Comparison of ENCODE assay signal across 22 cellular contexts in genomic region chr11:125188021-125188420, GRCh38. TPM values are rescaled to one million over a fixed set of nuclear protein-coding genes. Genes with fewer than 3 reads are reported as not detected.
A peak's percentile ranks its signal among the peaks of the same experiment; 100 is the strongest.
DNase-seq lines count a peak whose midpoint lies in the region; ATAC-seq, FAIRE-seq and TF ChIP-seq lines count a peak whose summit lies in the region.
"Had no signal": no experiment of that assay in that cellular context is flagged by ENCODE, and none has a peak within 500 bp of the region (broad histone marks: within the 10 kb centered on the region; RNA-seq: fewer than 3 reads in every experiment).

No MANE protein-coding gene starts in this region.

- H3K9ac ChIP-seq in endothelial cell of umbilical vein (replicated peaks; ENCODE audit: extremely low read depth, insufficient read depth, low read length), result no peak overlapping the region

- in situ Hi-C loops in GM13977 (cut with MboI; ENCODE audit: low pct_unique_long_range_greater_than_20kb, low sequenced_read_pairs, unreplicated experiment), result no loop called here

- intact Hi-C loops in endothelial cell of umbilical vein (cut with micrococcal nuclease), result no loop called here
- intact Hi-C loops in uterus (cut with DNase I; ENCODE audit: low total_unique reads), result no loop called here
- intact Hi-C loops in mucosa of descending colon (cut with DNase I, micrococcal nuclease), result no loop called here

- no peak overlapping the region for H2AFZ ChIP-seq in endothelial cell of umbilical vein (ENCODE audit: low read depth, low read length)
- H2AFZ ChIP-seq: PC-9 had no signal

- no TSS peak for BruUV-seq in endothelial cell of umbilical vein (replicated peaks; lab: Mats Ljungman, UMichigan)

- TF ChIP-seq CTCF in endothelial cell of umbilical vein (IDR thresholded peaks at IDR 0.05; ENCODE audit: extremely low read depth in 1 of 2, insufficient read depth in 1 of 2, low read depth in 1 of 2, low read length in 2 of 2), result no peak
- TF ChIP-seq CTCF in uterus (IDR thresholded peaks at IDR 0.05), result no peak
- TF ChIP-seq CTCF in mucosa of descending colon (IDR thresholded peaks at IDR 0.05), result no peak
- no peak for TF ChIP-seq CTCF in GM13977 (IDR thresholded peaks at IDR 0.05; ENCODE audit: extremely low read depth, insufficient read depth, missing control alignments)

- no peaks in the 10 kb centered on the region for H3K79me2 ChIP-seq in endothelial cell of umbilical vein (ENCODE audit: control insufficient read depth, insufficient read depth, low read length)

- CTCF ChIA-PET in endothelial cell of umbilical vein (lab: Charles Lee), result interaction anchor here (1.4 to 1.9 kb wide), 2 partner anchors 22 to 158 kb away, joined by 4 read pairs; no protein-coding TSS in a partner anchor

- TF ChIP-seq POLR2A in endothelial cell of umbilical vein (IDR thresholded peaks at IDR 0.05; ENCODE audit: low read depth, low read length) (no peak), uterus (IDR thresholded peaks at IDR 0.05) (no peak)

- peaks cover 8% of the 10 kb centered on the region for H3K4me1 ChIP-seq in endothelial cell of umbilical vein (ENCODE audit: control insufficient read depth, extremely low read depth, insufficient read depth, low read length)
- no peaks in the 10 kb centered on the region for H3K4me1 ChIP-seq in uterus
- no peaks in the 10 kb centered on the region for H3K4me1 ChIP-seq in mucosa of descending colon (ENCODE audit: low read depth)
- H3K4me1 ChIP-seq: Caco-2 had no signal

- H3K4me2 ChIP-seq in endothelial cell of umbilical vein (ENCODE audit: insufficient read depth, low read length), result no peak overlapping the region
- H3K4me2 ChIP-seq: PC-9 had no signal

- H4K20me1 ChIP-seq in endothelial cell of umbilical vein (replicated peaks; ENCODE audit: control insufficient read depth, extremely low read depth, insufficient read depth, low read length), result no peaks in the 10 kb centered on the region

- no peaks in the 10 kb centered on the region for H3K36me3 ChIP-seq in endothelial cell of umbilical vein (ENCODE audit: control insufficient read depth in 2 of 2, extremely low read depth in 1 of 2, insufficient read depth in 2 of 2, low read length in 2 of 2)
- no peaks in the 10 kb centered on the region for H3K36me3 ChIP-seq in uterus
- no peaks in the 10 kb centered on the region for H3K36me3 ChIP-seq in mucosa of descending colon (ENCODE audit: low read depth)

- POLR2A ChIA-PET in endothelial cell of umbilical vein (lab: Charles Lee), result no interaction called here

- no peak for FAIRE-seq in endothelial cell of umbilical vein (lab: Jason Lieb, UNC)
- FAIRE-seq: A204.1, H54, HTR-8/SVneo had no signal

- dilution Hi-C loops in endothelial cell of umbilical vein (cut with MboI; ENCODE audit: extremely low pct_ligation_motif_present, low sequenced_read_pairs), result no loop called here

- H3K9me1 ChIP-seq in endothelial cell of umbilical vein (replicated peaks; ENCODE audit: control insufficient read depth, extremely low read depth, insufficient read depth, low read length), result no peaks in the 10 kb centered on the region

- no peak for ATAC-seq in mucosa of descending colon
- ATAC-seq: Right ventricle myocardium inferior had no signal

- H3K9me3 ChIP-seq in endothelial cell of umbilical vein (replicated peaks; ENCODE audit: control insufficient read depth, insufficient read depth, low read length), result no peaks in the 10 kb centered on the region
- peaks cover 0 to 10% of the 10 kb centered on the region in 2 donors for H3K9me3 ChIP-seq in uterus
- H3K9me3 ChIP-seq in mucosa of descending colon, result no peaks in the 10 kb centered on the region

- H3K27ac ChIP-seq in endothelial cell of umbilical vein (ENCODE audit: insufficient read depth, low read depth, low read length), result no peak overlapping the region
- H3K27ac ChIP-seq in uterus, result no peak overlapping the region
- H3K27ac ChIP-seq: HL-60, PC-9 had no signal

- H3K4me3 ChIP-seq in endothelial cell of umbilical vein (replicated peaks in 1 of 3; ENCODE audit: insufficient read depth in 1 of 3, low read depth in 1 of 3, low read length in 3 of 3) (no peak overlapping the region), uterus (no peak overlapping the region), mucosa of descending colon (no peak overlapping the region)
- H3K4me3 ChIP-seq: MG63, PC-9 had no signal

- peak; percentile 1 for DNase-seq in A172 (ENCODE audit: low spot score)
- peak; percentile 13 for DNase-seq in NCI-H226
- no peak for DNase-seq in endothelial cell of umbilical vein (ENCODE audit: low read depth, low spot score)
- peak; percentile 61 for DNase-seq in kidney tubule cell (ENCODE audit: low spot score)
- DNase-seq in uterus, result no peak
- no peak for DNase-seq in mucosa of descending colon
- DNase-seq in GM13977 (ENCODE audit: low spot score), result no peak
- DNase-seq: Caco-2; CD4-positive, alpha-beta T cell; GDM1; MG63; NCI-H1048; NCI-H1436; NCI-H2029; NCI-H526; PC-9 had no signal

- H3K27me3 ChIP-seq in endothelial cell of umbilical vein (ENCODE audit: control insufficient read depth in 2 of 2, insufficient read depth in 2 of 2, low read length in 2 of 2) (peaks cover 2 to 18% of the 10 kb centered on the region in 2 experiments), uterus (no peaks in the 10 kb centered on the region)
- H3K27me3 ChIP-seq: MG63 had no signal

TF ChIP-seq in endothelial cell of umbilical vein, 7 proteins besides CTCF, POLR2A, EP300 and RAD21:
- TF ChIP-seq MYC (IDR thresholded peaks at IDR 0.05; ENCODE audit: low read depth, low read length) (no peak), FOS (IDR thresholded peaks at IDR 0.05; ENCODE audit: borderline replicate concordance, insufficient read depth, low read length) (peak; percentile 8)

RNA-seq across cellular contexts. Expression of gene PKNOX2, which starts 23.5 kb away (rescaled TPM):
- total RNA-seq in A172 (2014; rRNA removed; shearing (Covaris generic)), result 0.12 TPM in 1 of 2 replicates, not detected in the other
- total RNA-seq in endothelial cell of umbilical vein (0.11 and 0.14 TPM in 2 replicates), uterus (10 to 100 TPM in 1 of 4 donors, 1 to 10 TPM in 2, under 1 TPM in 1; 0.29 to 22.7 (median 3.3) TPM), mucosa of descending colon (1 to 10 TPM; 1.5 to 4.0 (median 1.9) TPM)
- polyA plus RNA-seq in endothelial cell of umbilical vein, result 0.89 and 0.91 TPM in 2 replicates
- 0.77 and 1.1 TPM in 2 replicates for polyA plus RNA-seq in endothelial cell of umbilical vein (2011; cell fraction: cytosol; rRNA removed)
- 1.4 and 2.9 TPM in 2 replicates for polyA plus RNA-seq in endothelial cell of umbilical vein (2011; cell fraction: nucleus; rRNA removed)
- polyA plus RNA-seq in endothelial cell of umbilical vein (2012), result 0.15 TPM in 1 of 2 replicates, not detected in the other
- 1.1 and 1.4 TPM in 2 replicates for polyA minus RNA-seq in endothelial cell of umbilical vein
- not detected for polyA minus RNA-seq in endothelial cell of umbilical vein (2011; cell fraction: cytosol; rRNA and poly(A)+ RNA removed)
- 1.0 and 3.6 TPM in 2 replicates for polyA minus RNA-seq in endothelial cell of umbilical vein (2011; cell fraction: nucleus; rRNA and poly(A)+ RNA removed)
- total RNA-seq: Caco-2; CD4-positive, alpha-beta T cell; PC-9 had no signal
- polyA plus RNA-seq: IgD-negative memory B cell had no signal

Comparison
In these comparisons a context has a peak if more than half of its experiments do, and no peak if none do; other contexts are left out.
1. DNase-seq: peak in A172 (single experiment), NCI-H226 (single experiment) and kidney tubule cell (single experiment); none in endothelial cell of umbilical vein (single experiment), uterus (0 of 2), mucosa of descending colon (0 of 3) and GM13977 (single experiment).